Comparison of ENCODE assay signal across 10 cellular contexts in genomic region chr17:34378664-34379101, GRCh38. TPM values are rescaled to one million over a fixed set of nuclear protein-coding genes. Genes with fewer than 3 reads are reported as not detected.
DNase-seq lines count a peak whose midpoint lies in the region; ATAC-seq, FAIRE-seq and TF ChIP-seq lines count a peak whose summit lies in the region.
"Had no signal": no experiment of that assay in that cellular context is flagged by ENCODE, and none has a peak within 500 bp of the region (broad histone marks: within the 10 kb centered on the region; RNA-seq: fewer than 3 reads in every experiment).

No MANE protein-coding gene starts in this region.

- no peak for FAIRE-seq in D721Med (lab: Jason Lieb, UNC)

- TF ChIP-seq CTCF in GM12873 (IDR thresholded peaks at IDR 0.05; ENCODE audit: insufficient read depth, low read depth, low read length, missing control alignments): peak; percentile 19
- no peak for TF ChIP-seq CTCF in endodermal cell (conservative IDR thresholded peaks at IDR 0.05)
- TF ChIP-seq CTCF in neural progenitor cell (IDR thresholded peaks at IDR 0.05): no peak
- TF ChIP-seq CTCF in D721Med (IDR thresholded peaks at IDR 0.05; ENCODE audit: insufficient read depth, missing control alignments): no peak

- H3K27me3 ChIP-seq in Karpas-422 (ENCODE audit: low read length) (no peaks in the 10 kb centered on the region), endodermal cell (ENCODE audit: control insufficient read depth, insufficient read depth, low read length, poor library complexity, severe bottlenecking) (no peaks in the 10 kb centered on the region), neural progenitor cell (no peaks in the 10 kb centered on the region)

- H2AFZ ChIP-seq in Karpas-422 (ENCODE audit: low read length) (no peak overlapping the region), neural progenitor cell (replicated peaks) (no peak overlapping the region)

- DNase-seq in Karpas-422: peak; percentile 81
- DNase-seq in endodermal cell: peak; percentile 36
- no peak for DNase-seq in head of caudate nucleus
- no peak for DNase-seq in neural progenitor cell (ENCODE audit: low spot score)
- DNase-seq in NCI-H2107 treated with DMSO at 0.1 percent for 48 hours (lab: John Stamatoyannopoulos, UW; ENCODE audit: unreplicated experiment): no peak
- no peak for DNase-seq in D721Med (ENCODE audit: insufficient read length, low spot score)

- H3K4me3 ChIP-seq in Karpas-422 (ENCODE audit: low read length) (no peak overlapping the region), endodermal cell (ENCODE audit: low read length) (no peak overlapping the region), neural progenitor cell (no peak overlapping the region)

- H3K27ac Mint-ChIP-seq in endodermal cell (no peak overlapping the region), neural progenitor cell (no peak overlapping the region)
- H3K27ac Mint-ChIP-seq: activated naive CD4-positive, alpha-beta T cell treated with anti-CD3 and anti-CD28 coated beads, Interleukin-2, amount 50 U/mL, for 24 hours had no signal

- intact Hi-C loops in head of caudate nucleus (cut with DNase I): no loop called here

- no peaks in the 10 kb centered on the region for H3F3A ChIP-seq in neural progenitor cell (ENCODE audit: low read depth)

- H3K36me3 Mint-ChIP-seq in endodermal cell (ENCODE audit: low read depth) (no peaks in the 10 kb centered on the region), neural progenitor cell (no peaks in the 10 kb centered on the region)
- H3K36me3 Mint-ChIP-seq: activated naive CD4-positive, alpha-beta T cell treated with anti-CD3 and anti-CD28 coated beads, Interleukin-2, amount 50 U/mL, for 24 hours had no signal

- H3K36me3 ChIP-seq in Karpas-422 (ENCODE audit: insufficient read depth, low read length) (no peaks in the 10 kb centered on the region), endodermal cell (ENCODE audit: control insufficient read depth, insufficient read depth, low read length) (no peaks in the 10 kb centered on the region), neural progenitor cell (no peaks in the 10 kb centered on the region)

- WGBS in endodermal cell (ENCODE audit: insufficient coverage in 1 of 2, insufficient read length in 1 of 2), 2 experiments: 76 to 79% methylated on average over 4 to 6 of the region's 6 CpGs

- H3K4me3 Mint-ChIP-seq in endodermal cell (no peak overlapping the region), neural progenitor cell (no peak overlapping the region)
- H3K4me3 Mint-ChIP-seq: activated naive CD4-positive, alpha-beta T cell treated with anti-CD3 and anti-CD28 coated beads, Interleukin-2, amount 50 U/mL, for 24 hours had no signal

- H3K4me1 ChIP-seq in Karpas-422 (ENCODE audit: low read length) (peaks cover 13% of the 10 kb centered on the region), endodermal cell (ENCODE audit: control insufficient read depth, insufficient read depth, low read length) (no peaks in the 10 kb centered on the region), neural progenitor cell (no peaks in the 10 kb centered on the region)

- H3K9me3 ChIP-seq in Karpas-422 (ENCODE audit: low read length) (no peaks in the 10 kb centered on the region), endodermal cell (ENCODE audit: control insufficient read depth, low read length) (no peaks in the 10 kb centered on the region), neural progenitor cell (ENCODE audit: low read depth) (no peaks in the 10 kb centered on the region)

- H3K4me2 ChIP-seq in Karpas-422 (ENCODE audit: low read depth, low read length, poor library complexity, severe bottlenecking) (peak overlapping the region; percentile 14), neural progenitor cell (no peak overlapping the region)

- no peaks in the 10 kb centered on the region for H3K9me2 ChIP-seq in Karpas-422 (replicated peaks; ENCODE audit: insufficient read depth, low read length)

- no peak overlapping the region for H3K27ac ChIP-seq in Karpas-422 (ENCODE audit: low read length)
- no peak overlapping the region for H3K27ac ChIP-seq in endodermal cell (ENCODE audit: low read depth, low read length)
- H3K27ac ChIP-seq in neural progenitor cell: no peak overlapping the region

- H3K27me3 Mint-ChIP-seq in endodermal cell (ENCODE audit: insufficient read depth) (peaks cover 16% of the 10 kb centered on the region), neural progenitor cell (ENCODE audit: insufficient read depth, low read depth) (peaks cover 4% of the 10 kb centered on the region)

- H3K9me3 Mint-ChIP-seq in endodermal cell (no peaks in the 10 kb centered on the region), neural progenitor cell (no peaks in the 10 kb centered on the region)
- H3K9me3 Mint-ChIP-seq: activated naive CD4-positive, alpha-beta T cell treated with anti-CD3 and anti-CD28 coated beads, Interleukin-2, amount 50 U/mL, for 24 hours had no signal

- H3K4me1 Mint-ChIP-seq in endodermal cell (peaks cover 42% of the 10 kb centered on the region), neural progenitor cell (no peaks in the 10 kb centered on the region)

- H3K9ac ChIP-seq in Karpas-422 (ENCODE audit: low read length): no peak overlapping the region
- H3K9ac ChIP-seq in endodermal cell (ENCODE audit: extremely low read depth, low read length, poor library complexity, severe bottlenecking): no peak overlapping the region
- no peak overlapping the region for H3K9ac ChIP-seq in neural progenitor cell

- H4K20me1 ChIP-seq in Karpas-422 (ENCODE audit: insufficient read depth, low read depth, low read length): no peaks in the 10 kb centered on the region
- H4K20me1 ChIP-seq in neural progenitor cell (ENCODE audit: low read depth): no peaks in the 10 kb centered on the region

- peak; percentile 69 for ATAC-seq in GM21390 (IDR thresholded peaks at IDR 0.05; ENCODE audit: unreplicated experiment)

- H3K79me2 ChIP-seq in Karpas-422 (ENCODE audit: low read length) (no peaks in the 10 kb centered on the region), neural progenitor cell (ENCODE audit: low read depth) (no peaks in the 10 kb centered on the region)

RNA-seq across cellular contexts. Expression of gene CCL1, which starts 15.7 kb away (rescaled TPM):
- total RNA-seq in Karpas-422 (2014; rRNA removed; shearing (Covaris generic); ENCODE audit: low replicate concordance): not detected in 2 replicates
- total RNA-seq in endodermal cell (not detected), neural progenitor cell (ENCODE audit: low replicate concordance) (not detected in 2 replicates)
- not detected for polyA plus RNA-seq in endodermal cell (2013, experiment 1 of 2)
- polyA plus RNA-seq in endodermal cell (2013, experiment 2 of 2): not detected
- total RNA-seq: lung microvascular endothelial cell had no signal

RNA-seq across cellular contexts. Expression of gene CCL13, which starts 22.4 kb away (rescaled TPM):
- total RNA-seq in Karpas-422 (2014; rRNA removed; shearing (Covaris generic); ENCODE audit: low replicate concordance): not detected in 2 replicates
- not detected for total RNA-seq in endodermal cell
- not detected for polyA plus RNA-seq in endodermal cell (2013, experiment 1 of 2)
- polyA plus RNA-seq in endodermal cell (2013, experiment 2 of 2): not detected
- not detected in 2 replicates for total RNA-seq in neural progenitor cell (ENCODE audit: low replicate concordance)
- total RNA-seq: lung microvascular endothelial cell had no signal

RNA-seq across cellular contexts. Expression of gene CCL8, which starts 59.4 kb away (rescaled TPM):
- not detected in 2 replicates for total RNA-seq in Karpas-422 (2014; rRNA removed; shearing (Covaris generic); ENCODE audit: low replicate concordance)
- total RNA-seq in endodermal cell: not detected
- not detected for polyA plus RNA-seq in endodermal cell (2013, experiment 1 of 2)
- polyA plus RNA-seq in endodermal cell (2013, experiment 2 of 2): not detected
- not detected in 2 replicates for total RNA-seq in neural progenitor cell (ENCODE audit: low replicate concordance)
- total RNA-seq: lung microvascular endothelial cell had no signal

Comparison
In these comparisons a context has a peak if more than half of its experiments do, and no peak if none do; other contexts are left out.
1. DNase-seq: peak in Karpas-422 (single experiment) and endodermal cell (single experiment); none in head of caudate nucleus (0 of 42), neural progenitor cell (single experiment), NCI-H2107 treated with DMSO at 0.1 percent for 48 hours (single experiment) and D721Med (single experiment).